Comparison of ENCODE assay signal across 18 cellular contexts in genomic region chr4:4717692-4718091, GRCh38.
"Had no signal": no experiment of that assay in that cellular context is flagged by ENCODE, and none has a peak within 500 bp of the region (broad histone marks: within the 10 kb centered on the region; RNA-seq: fewer than 3 reads in every experiment).

No MANE protein-coding gene starts in this region.

- H3K36me3 ChIP-seq: lower lobe of right lung, prostate gland, sigmoid colon, stomach, upper lobe of right lung had no signal

- H3K9me3 ChIP-seq: lower lobe of right lung, prostate gland, sigmoid colon, stomach, testis, upper lobe of right lung had no signal

- DNase-seq: activated CD4-positive, alpha-beta T cell treated with anti-CD3 and anti-CD28 coated beads, Interleukin-2, amount 50 U/mL, for 1 hour; activated CD8-positive, alpha-beta memory T cell treated with anti-CD3 and anti-CD28 coated beads for 24 hours; activated gamma-delta T cell treated with Interleukin-2 at 50 U/mL for 16 hours; amniotic stem cell; cortex of kidney; effector CD4-positive, alpha-beta T cell; head of caudate nucleus; left cardiac atrium; lower lobe of right lung; midbrain; sigmoid colon; stimulated activated CD4-positive, alpha-beta T cell treated with anti-CD3 and anti-CD28 coated beads, Interleukin-1b, Interleukin-23, amount 100 ng/mL, for 48 hours; stomach; T-helper 9 cell; testis; upper lobe of right lung had no signal

- H3K27me3 ChIP-seq: sigmoid colon, stomach, testis, upper lobe of right lung had no signal

- H3K4me1 ChIP-seq: lower lobe of right lung, prostate gland, sigmoid colon, stomach, testis, upper lobe of right lung had no signal

- H3K27ac ChIP-seq: lower lobe of right lung, prostate gland, sigmoid colon, stomach, testis, upper lobe of right lung had no signal

- ATAC-seq: activated CD4-positive, CD25-positive, alpha-beta regulatory T cell treated with anti-CD3 and anti-CD28 coated beads, Interleukin-2, amount 50 U/mL, for 24 hours; left cardiac atrium; lower lobe of right lung; upper lobe of right lung had no signal

- H3K4me3 ChIP-seq: lower lobe of right lung, prostate gland, sigmoid colon, stomach, testis, upper lobe of right lung had no signal
